In genomic region chr9:131312822-131313770, GRCh38 we compare ENCODE assay signal across 1 cellular context.
TF ChIP-seq lines count a peak whose summit lies in the region.

No MANE protein-coding gene starts in this region.

TF ChIP-seq in K562, 482 proteins besides CTCF, POLR2A, EP300 and RAD21 (continued from another document and continues in another):
- TF ChIP-seq MYNN (IDR thresholded peaks at IDR 0.05) (no peak), MYNN (CRISPR knock-in tag; IDR thresholded peaks at IDR 0.05) (no peak), ZNF280A (IDR thresholded peaks at IDR 0.05; ENCODE audit: low read depth, partially characterized antibody) (no peak), ESRRA (IDR thresholded peaks at IDR 0.05; ENCODE audit: borderline replicate concordance, low read depth) (peak; percentile 64; the same call in 1 of the 2 replicates), FOXK1 (CRISPR knock-in tag; IDR thresholded peaks at IDR 0.05; ENCODE audit: borderline replicate concordance) (no peak), ZMIZ1 (IDR thresholded peaks at IDR 0.05; ENCODE audit: low read depth in 2 of 2, low read length in 2 of 2) (no peak), CHD4 (IDR thresholded peaks at IDR 0.05; ENCODE audit: insufficient read depth, insufficient replicate concordance, low read depth, low read length, poor library complexity, severe bottlenecking) (peak; percentile 34), MAZ (CRISPR knock-in tag; conservative IDR thresholded peaks at IDR 0.05 in 1 of 2, IDR thresholded peaks at IDR 0.05 in 1 of 2) (no peak), EGR1 (conservative IDR thresholded peaks at IDR 0.05) (peak; percentile 71), DPF2 (IDR thresholded peaks at IDR 0.05) (peak; percentile 30; the same call in 1 of the 2 replicates), ZNF277 (CRISPR knock-in tag; IDR thresholded peaks at IDR 0.05; ENCODE audit: borderline replicate concordance) (no peak), FOXJ3 (CRISPR knock-in tag; IDR thresholded peaks at IDR 0.05) (no peak), HDAC8 (tag; IDR thresholded peaks at IDR 0.05) (peak; percentile 26; the same call in 1 of the 2 replicates), LCOR (CRISPR knock-in tag; IDR thresholded peaks at IDR 0.05) (no peak), RB1 (IDR thresholded peaks at IDR 0.05; ENCODE audit: low read depth) (no peak), MECOM (CRISPR knock-in tag; IDR thresholded peaks at IDR 0.05) (0 out of 2 replicates have a peak, but pooled peaks have one; percentile 32), RCOR1 (IDR thresholded peaks at IDR 0.05; ENCODE audit: borderline replicate concordance in 1 of 2, low read depth in 2 of 2, low read length in 2 of 2) (peak in 1 of 2 experiments; percentile 67; a peak in 2 of 4 replicates), NR2F6 (CRISPR knock-in tag; IDR thresholded peaks at IDR 0.05) (no peak), PCBP1 (IDR thresholded peaks at IDR 0.05; ENCODE audit: low read depth, low read length, poor library complexity, severe bottlenecking) (no peak), ZKSCAN3 (CRISPR knock-in tag; IDR thresholded peaks at IDR 0.05) (no peak), TARDBP (IDR thresholded peaks at IDR 0.05) (no peak), ZNF184 (CRISPR knock-in tag; IDR thresholded peaks at IDR 0.05) (no peak), POLR2G (IDR thresholded peaks at IDR 0.05; ENCODE audit: low read depth, low read length) (0 out of 2 replicates have a peak, but pooled peaks have one; percentile 44), ZNF347 (CRISPR knock-in tag; IDR thresholded peaks at IDR 0.05; ENCODE audit: low read depth) (no peak), SUPT5H (IDR thresholded peaks at IDR 0.05) (no peak), SIN3A (IDR thresholded peaks at IDR 0.05; ENCODE audit: borderline replicate concordance in 2 of 2, control insufficient read depth in 1 of 2, low read depth in 2 of 2, low read length in 2 of 2) (0 out of 4 replicates have a peak, but pooled peaks of 1 of the 2 experiments have one; percentile 33), XRCC3 (IDR thresholded peaks at IDR 0.05) (no peak), NCOR1 (IDR thresholded peaks at IDR 0.05) (peak; percentile 56; the same call in 1 of the 2 replicates), HDGF (IDR thresholded peaks at IDR 0.05) (peak; percentile 66; the same call in 1 of the 2 replicates), KLF13 (tag; IDR thresholded peaks at IDR 0.05; ENCODE audit: borderline replicate concordance, low read depth) (no peak), ZBTB33 (CRISPR knock-in tag; IDR thresholded peaks at IDR 0.05) (peak; percentile 59; the same call in 1 of the 2 replicates), SRF (CRISPR knock-in tag; IDR thresholded peaks at IDR 0.05) (no peak), ZNF609 (CRISPR knock-in tag; IDR thresholded peaks at IDR 0.05; ENCODE audit: borderline replicate concordance) (no peak), ZC3H11A (IDR thresholded peaks at IDR 0.05; ENCODE audit: low read depth, low read length) (no peak), E2F6 (IDR thresholded peaks at IDR 0.05; ENCODE audit: borderline replicate concordance in 1 of 2, extremely low read depth in 1 of 2, insufficient read depth in 1 of 2, insufficient read length in 1 of 2, low read depth in 1 of 2, low read length in 1 of 2, poor library complexity in 1 of 2, severe bottlenecking in 1 of 2) (peak in 1 of 2 experiments; percentile 14), SMARCB1 (IDR thresholded peaks at IDR 0.05; ENCODE audit: insufficient read length, low read depth) (no peak), ATF1 (CRISPR knock-in tag; IDR thresholded peaks at IDR 0.05) (no peak), ATF1 (tag; IDR thresholded peaks at IDR 0.05) (0 out of 2 replicates have a peak, but pooled peaks have one; percentile 8), PHF8 (IDR thresholded peaks at IDR 0.05; ENCODE audit: borderline replicate concordance, low read length) (peak; percentile 30; the same call in 1 of the 2 replicates), RNF2 (IDR thresholded peaks at IDR 0.05) (no peak)
- TF ChIP-seq, protein P1, sequence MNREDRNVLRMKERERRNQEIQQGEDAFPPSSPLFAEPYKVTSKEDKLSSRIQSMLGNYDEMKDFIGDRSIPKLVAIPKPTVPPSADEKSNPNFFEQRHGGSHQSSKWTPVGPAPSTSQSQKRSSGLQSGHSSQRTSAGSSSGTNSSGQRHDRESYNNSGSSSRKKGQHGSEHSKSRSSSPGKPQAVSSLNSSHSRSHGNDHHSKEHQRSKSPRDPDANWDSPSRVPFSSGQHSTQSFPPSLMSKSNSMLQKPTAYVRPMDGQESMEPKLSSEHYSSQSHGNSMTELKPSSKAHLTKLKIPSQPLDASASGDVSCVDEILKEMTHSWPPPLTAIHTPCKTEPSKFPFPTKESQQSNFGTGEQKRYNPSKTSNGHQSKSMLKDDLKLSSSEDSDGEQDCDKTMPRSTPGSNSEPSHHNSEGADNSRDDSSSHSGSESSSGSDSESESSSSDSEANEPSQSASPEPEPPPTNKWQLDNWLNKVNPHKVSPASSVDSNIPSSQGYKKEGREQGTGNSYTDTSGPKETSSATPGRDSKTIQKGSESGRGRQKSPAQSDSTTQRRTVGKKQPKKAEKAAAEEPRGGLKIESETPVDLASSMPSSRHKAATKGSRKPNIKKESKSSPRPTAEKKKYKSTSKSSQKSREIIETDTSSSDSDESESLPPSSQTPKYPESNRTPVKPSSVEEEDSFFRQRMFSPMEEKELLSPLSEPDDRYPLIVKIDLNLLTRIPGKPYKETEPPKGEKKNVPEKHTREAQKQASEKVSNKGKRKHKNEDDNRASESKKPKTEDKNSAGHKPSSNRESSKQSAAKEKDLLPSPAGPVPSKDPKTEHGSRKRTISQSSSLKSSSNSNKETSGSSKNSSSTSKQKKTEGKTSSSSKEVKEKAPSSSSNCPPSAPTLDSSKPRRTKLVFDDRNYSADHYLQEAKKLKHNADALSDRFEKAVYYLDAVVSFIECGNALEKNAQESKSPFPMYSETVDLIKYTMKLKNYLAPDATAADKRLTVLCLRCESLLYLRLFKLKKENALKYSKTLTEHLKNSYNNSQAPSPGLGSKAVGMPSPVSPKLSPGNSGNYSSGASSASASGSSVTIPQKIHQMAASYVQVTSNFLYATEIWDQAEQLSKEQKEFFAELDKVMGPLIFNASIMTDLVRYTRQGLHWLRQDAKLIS (CRISPR knock-in tag; IDR thresholded peaks at IDR 0.05): no peak
- TF ChIP-seq, protein P2, sequence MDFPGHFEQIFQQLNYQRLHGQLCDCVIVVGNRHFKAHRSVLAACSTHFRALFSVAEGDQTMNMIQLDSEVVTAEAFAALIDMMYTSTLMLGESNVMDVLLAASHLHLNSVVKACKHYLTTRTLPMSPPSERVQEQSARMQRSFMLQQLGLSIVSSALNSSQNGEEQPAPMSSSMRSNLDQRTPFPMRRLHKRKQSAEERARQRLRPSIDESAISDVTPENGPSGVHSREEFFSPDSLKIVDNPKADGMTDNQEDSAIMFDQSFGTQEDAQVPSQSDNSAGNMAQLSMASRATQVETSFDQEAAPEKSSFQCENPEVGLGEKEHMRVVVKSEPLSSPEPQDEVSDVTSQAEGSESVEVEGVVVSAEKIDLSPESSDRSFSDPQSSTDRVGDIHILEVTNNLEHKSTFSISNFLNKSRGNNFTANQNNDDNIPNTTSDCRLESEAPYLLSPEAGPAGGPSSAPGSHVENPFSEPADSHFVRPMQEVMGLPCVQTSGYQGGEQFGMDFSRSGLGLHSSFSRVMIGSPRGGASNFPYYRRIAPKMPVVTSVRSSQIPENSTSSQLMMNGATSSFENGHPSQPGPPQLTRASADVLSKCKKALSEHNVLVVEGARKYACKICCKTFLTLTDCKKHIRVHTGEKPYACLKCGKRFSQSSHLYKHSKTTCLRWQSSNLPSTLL (IDR thresholded peaks at IDR 0.05): no peak
